Comparison of ENCODE assay signal across 8 cellular contexts in genomic region chr1:27235827-27236226, GRCh38. TPM values are rescaled to one million over a fixed set of nuclear protein-coding genes. Genes with fewer than 3 reads are reported as not detected.
A peak's percentile ranks its signal among the peaks of the same experiment; 100 is the strongest.
DNase-seq lines count a peak whose midpoint lies in the region; ATAC-seq and TF ChIP-seq lines count a peak whose summit lies in the region.

No MANE protein-coding gene starts in this region.

- peak overlapping the region; percentile 64 for H3K4me2 ChIP-seq in neuronal stem cell (ENCODE audit: insufficient read depth, low read length, poor library complexity, severe bottlenecking)

- H3K79me1 ChIP-seq in neuronal stem cell (ENCODE audit: low read depth, low read length): no peaks in the 10 kb centered on the region

- no peaks in the 10 kb centered on the region for H3K27me3 ChIP-seq in CD8-positive, alpha-beta T cell (ENCODE audit: insufficient read depth, low read length)
- no peaks in the 10 kb centered on the region for H3K27me3 ChIP-seq in dorsolateral prefrontal cortex
- no peaks in the 10 kb centered on the region for H3K27me3 ChIP-seq in neuronal stem cell (ENCODE audit: control insufficient read depth in 3 of 3, insufficient read depth in 3 of 3, low read depth in 1 of 3, low read length in 3 of 3)

- no peak for TF ChIP-seq CTCF in CD8-positive, alpha-beta T cell (IDR thresholded peaks at IDR 0.05)
- TF ChIP-seq CTCF in dorsolateral prefrontal cortex (IDR thresholded peaks at IDR 0.05 in 54 of 56, conservative IDR thresholded peaks at IDR 0.05 in 2 of 56; ENCODE audit: low read depth in 1 of 56, partially characterized antibody in 56 of 56): no peak

- no peak overlapping the region for H3K9ac ChIP-seq in neuronal stem cell (ENCODE audit: low read depth, low read length, poor library complexity)

- H3K4me1 ChIP-seq in CD8-positive, alpha-beta T cell (ENCODE audit: insufficient read depth, low read length): peaks cover 25% of the 10 kb centered on the region
- H3K4me1 ChIP-seq in neuronal stem cell (ENCODE audit: control insufficient read depth in 2 of 2, insufficient read depth in 1 of 2, low read depth in 1 of 2, low read length in 2 of 2): peaks cover 5 to 7% of the 10 kb centered on the region in 2 donors

- H2AFZ ChIP-seq in neuronal stem cell (ENCODE audit: low read length): peak overlapping the region; percentile 97

- H3K4me1 Mint-ChIP-seq in CD8-positive, alpha-beta T cell (ENCODE audit: low read depth): peaks cover 39% of the 10 kb centered on the region

- H3K4ac ChIP-seq in neuronal stem cell (ENCODE audit: low read length): no peak overlapping the region

- no peak overlapping the region for H2BK5ac ChIP-seq in neuronal stem cell (ENCODE audit: low read length)

- H3K4me3 ChIP-seq in CD8-positive, alpha-beta T cell (ENCODE audit: low read depth, low read length): peak overlapping the region; percentile 52
- H3K4me3 ChIP-seq in dorsolateral prefrontal cortex (peak overlapping the region; percentile 12 to 98 (median 87)), neuronal stem cell (ENCODE audit: low read length in 2 of 2) (peak overlapping the region in 1 of 2 donors; percentile 91)

- peak overlapping the region; percentile 88 for H3K27ac Mint-ChIP-seq in CD8-positive, alpha-beta T cell

- H4K8ac ChIP-seq in neuronal stem cell (ENCODE audit: low read depth, low read length): no peak overlapping the region

- H3K4me3 Mint-ChIP-seq in CD8-positive, alpha-beta T cell: peak overlapping the region; percentile 94

- no peak overlapping the region for H2BK120ac ChIP-seq in neuronal stem cell (ENCODE audit: low read depth, low read length)

- H2BK15ac ChIP-seq in neuronal stem cell (ENCODE audit: low read length): no peak overlapping the region

- H3K27me3 Mint-ChIP-seq in CD8-positive, alpha-beta T cell (ENCODE audit: low read depth): no peaks in the 10 kb centered on the region

- H3K23ac ChIP-seq in neuronal stem cell (ENCODE audit: low read depth, low read length, poor library complexity): no peak overlapping the region

- H3K27ac ChIP-seq in CD8-positive, alpha-beta T cell (ENCODE audit: low read depth, low read length): peak overlapping the region; percentile 6
- H3K27ac ChIP-seq in dorsolateral prefrontal cortex (peak overlapping the region in 24 of 59 donors; percentile 9 to 94 (median 63)), neuronal stem cell (replicated peaks; ENCODE audit: low read length) (no peak overlapping the region)

- no peak overlapping the region for H2BK12ac ChIP-seq in neuronal stem cell (ENCODE audit: low read length)

- H3K9me3 Mint-ChIP-seq in CD8-positive, alpha-beta T cell: no peaks in the 10 kb centered on the region

- no peaks in the 10 kb centered on the region for H3K36me3 ChIP-seq in CD8-positive, alpha-beta T cell (ENCODE audit: insufficient read depth, low read length)
- H3K36me3 ChIP-seq in neuronal stem cell (replicated peaks in 1 of 2; ENCODE audit: control insufficient read depth in 2 of 2, insufficient read depth in 2 of 2, low read length in 2 of 2): no peaks in the 10 kb centered on the region

- peaks cover 6% of the 10 kb centered on the region for H3K36me3 Mint-ChIP-seq in CD8-positive, alpha-beta T cell

- POLR2A ChIA-PET in CD8-positive, alpha-beta T cell (lab: Charles Lee): interaction anchor here (1.0 to 1.7 kb wide), 3 partner anchors 10 to 124 kb away, joined by 3 to 5 read pairs (median 3); no protein-coding TSS in a partner anchor

- no peaks in the 10 kb centered on the region for H3K9me3 ChIP-seq in CD8-positive, alpha-beta T cell (ENCODE audit: low read length)
- no peaks in the 10 kb centered on the region for H3K9me3 ChIP-seq in neuronal stem cell (replicated peaks in 1 of 2; ENCODE audit: control insufficient read depth in 2 of 2, insufficient read depth in 1 of 2, low read depth in 1 of 2, low read length in 2 of 2)

- no peak overlapping the region for H3K14ac ChIP-seq in neuronal stem cell (ENCODE audit: low read length)

- CTCF ChIA-PET in CD8-positive, alpha-beta T cell (lab: Charles Lee): interaction anchor here (1.2 kb wide), 1 partner anchor 11 kb away, joined by 3 read pairs; no protein-coding TSS in a partner anchor

- intact Hi-C loops in CD8-positive, alpha-beta T cell (cut with DNase I, micrococcal nuclease): loop anchor here (2.0 to 10.0 kb wide), 5 partner anchors 156 to 761 kb away; partner anchors contain the start of genes AHDC1 (in 1 of the 2), GPR3 (in 1 of the 2) and HMGN2 (in 1 of the 2)
- intact Hi-C loops in dorsolateral prefrontal cortex (cut with DNase I): no loop called here

- no CpG with 5 or more reads among the region's 7 CpGs for WGBS in neuronal stem cell (ENCODE audit: extremely low coverage in 2 of 2, insufficient read length in 2 of 2, insufficient replicate concordance in 1 of 2), 2 donors

- H4K91ac ChIP-seq in neuronal stem cell (ENCODE audit: low read depth, low read length, poor library complexity): no peak overlapping the region

- no peak for DNase-seq in CD8-positive, alpha-beta T cell
- DNase-seq in NAMALWA (ENCODE audit: low spot score) (peak; percentile 28), dorsolateral prefrontal cortex (no peak), neuronal stem cell (ENCODE audit: low spot score) (no peak), UCSD-AML1 (lab: John Stamatoyannopoulos, UW; ENCODE audit: unreplicated experiment) (no peak), cortex of kidney (lab: John Stamatoyannopoulos, UW) (no peak), NCI-H187 treated with DMSO at 0.1 percent for 48 hours (lab: John Stamatoyannopoulos, UW) (no peak)
- DNase-seq in stimulated activated naive CD4-positive, alpha-beta T cell treated with Interleukin-2 at 50 U/mL for 16 hours (lab: John Stamatoyannopoulos, UW): no peak

- H3K18ac ChIP-seq in neuronal stem cell (ENCODE audit: low read length): no peak overlapping the region

- ATAC-seq in CD8-positive, alpha-beta T cell: no peak

- H2AK5ac ChIP-seq in neuronal stem cell (ENCODE audit: low read depth, low read length): no peak overlapping the region

RNA-seq across cellular contexts. Expression of gene WDTC1, which starts 1.4 kb away (rescaled TPM):
- 10 to 100 TPM; 17.8 to 18.1 TPM for total RNA-seq in CD8-positive, alpha-beta T cell
- total RNA-seq in dorsolateral prefrontal cortex: 10 to 100 TPM; 51.9 to 79.7 (median 62.5) TPM
- 33.1 TPM for polyA plus RNA-seq in neuronal stem cell (2013, experiment 1 of 2)
- 33.5 TPM for polyA plus RNA-seq in neuronal stem cell (2013, experiment 2 of 2)

Comparison
In these comparisons a context has a peak if more than half of its experiments do, and no peak if none do; other contexts are left out.
1. intact Hi-C loops: an anchor here in CD8-positive, alpha-beta T cell (2.0 to 10.0 kb wide); none called in dorsolateral prefrontal cortex.